In genomic region chr4:40227284-40227683, GRCh38 we compare ENCODE assay signal across 8 cellular contexts. TPM values are rescaled to one million over a fixed set of nuclear protein-coding genes. Genes with fewer than 3 reads are reported as not detected.
DNase-seq lines count a peak whose midpoint lies in the region; ATAC-seq lines count a peak whose summit lies in the region.

No MANE protein-coding gene starts in this region.

- CTCF ChIA-PET in T-cell (lab: Charles Lee): interaction anchor here (0.6 to 2.4 kb wide), 13 partner anchors 8 to 756 kb away, joined by 3 to 10 read pairs (median 4); no protein-coding TSS in a partner anchor

- H3K27me3 ChIP-seq in SJCRH30: no peaks in the 10 kb centered on the region; the same call in 1 of the 2 replicates

- H3K4me3 Mint-ChIP-seq in T-cell: peak overlapping the region; percentile 73 to 83 (median 74)

- peaks cover 59% of the 10 kb centered on the region for H3K36me3 Mint-ChIP-seq in T-cell

- H3K4me1 ChIP-seq in SJCRH30: no peaks in the 10 kb centered on the region

- no peak for DNase-seq in T-cell
- DNase-seq in skeletal muscle cell (ENCODE audit: low read depth): peak; percentile 26
- no peak for DNase-seq in SJCRH30
- no peak for DNase-seq in nucleus accumbens (lab: John Stamatoyannopoulos, UW)
- no peak for DNase-seq in central memory CD4-positive, alpha-beta T cell
- DNase-seq in DMS114 treated with DMSO at 0.1 percent for 48 hours (lab: John Stamatoyannopoulos, UW; ENCODE audit: unreplicated experiment): no peak

- peaks cover 91 to 94% (median 93%) of the 10 kb centered on the region in 3 donors for H3K4me1 Mint-ChIP-seq in T-cell

- peak overlapping the region; percentile 96 to 97 for H3K27ac Mint-ChIP-seq in T-cell

- H3K4me3 ChIP-seq in skeletal muscle cell (ENCODE audit: low read depth, low read length): no peak overlapping the region
- no peak overlapping the region for H3K4me3 ChIP-seq in SJCRH30

- no peaks in the 10 kb centered on the region for H3K36me3 ChIP-seq in SJCRH30

- POLR2A ChIA-PET in T-cell (lab: Charles Lee): interaction anchor here (0.9 to 2.9 kb wide), 8 partner anchors 10 to 32 kb away, joined by 3 to 13 read pairs (median 4); no protein-coding TSS in a partner anchor

- no peaks in the 10 kb centered on the region for H3K27me3 Mint-ChIP-seq in T-cell

- ATAC-seq in GM18909 (IDR thresholded peaks at IDR 0.05; ENCODE audit: poor library complexity, unreplicated experiment): peak; percentile 59
- ATAC-seq in HG02840 (IDR thresholded peaks at IDR 0.05; ENCODE audit: low FRiP score, unreplicated experiment): peak; percentile 49
- no peak for ATAC-seq in T-cell (replicated peaks in 1 of 4)

- no peak overlapping the region for H3K27ac ChIP-seq in SJCRH30

- no peaks in the 10 kb centered on the region for H3K9me3 Mint-ChIP-seq in T-cell

- no peaks in the 10 kb centered on the region for H3K9me3 ChIP-seq in SJCRH30 (replicated peaks)

RNA-seq across cellular contexts. Expression of gene RHOH, which starts 30.5 kb away (rescaled TPM):
- total RNA-seq in T-cell: 100 to 1,000 TPM; 174 to 436 (median 216) TPM
- total RNA-seq in SJCRH30 (2014; rRNA removed; shearing (Covaris generic)): not detected in 2 replicates

Comparison
In these comparisons a context has a peak if more than half of its experiments do, and no peak if none do; other contexts are left out.
1. ATAC-seq: peak in GM18909 (single experiment) and HG02840 (single experiment); none in T-cell (0 of 4).
2. RNA of gene RHOH, which starts 30.5 kb away (total RNA-seq): 174 to 436 TPM in T-cell; not detected in SJCRH30; every median in the first group is over 100 times any median in the second.